ENCODE assay signal across 12 cellular contexts in genomic region chr1:174768949-174769348, GRCh38.
"Had no signal": no experiment of that assay in that cellular context is flagged by ENCODE, and none has a peak within 500 bp of the region (broad histone marks: within the 10 kb centered on the region; RNA-seq: fewer than 3 reads in every experiment).

No MANE protein-coding gene starts in this region.

- DNase-seq: activated CD4-positive, alpha-beta T cell treated with anti-CD3 and anti-CD28 coated beads for 4 hours; dorsolateral prefrontal cortex; glutamatergic neuron; immature natural killer cell; lower lobe of right lung; naive thymus-derived CD4-positive, alpha-beta T cell; stimulated activated CD4-positive, alpha-beta T cell treated with anti-CD3 and anti-CD28 coated beads, Interleukin-4, amount 100 ng/mL, for 4 hours; thyroid gland; uterus had no signal

- H3K79me2 ChIP-seq: parathyroid adenoma had no signal

- H3K9ac ChIP-seq: parathyroid adenoma had no signal

- H2AFZ ChIP-seq: parathyroid adenoma had no signal

- H3K36me3 ChIP-seq: esophagus muscularis mucosa, lower lobe of right lung, thyroid gland, uterus had no signal

- H3K27me3 ChIP-seq: dorsolateral prefrontal cortex, esophagus muscularis mucosa, thyroid gland, uterus had no signal

- H3K27me3 Mint-ChIP-seq: activated naive CD4-positive, alpha-beta T cell treated with anti-CD3 and anti-CD28 coated beads, Interleukin-2, amount 50 U/mL, for 24 hours; naive thymus-derived CD4-positive, alpha-beta T cell had no signal

- H3K9me3 ChIP-seq: esophagus muscularis mucosa, lower lobe of right lung, thyroid gland, uterus had no signal

- H3K4me1 ChIP-seq: esophagus muscularis mucosa, lower lobe of right lung, parathyroid adenoma, thyroid gland, uterus had no signal

- H3K9me3 Mint-ChIP-seq: activated naive CD4-positive, alpha-beta T cell treated with anti-CD3 and anti-CD28 coated beads, Interleukin-2, amount 50 U/mL, for 24 hours; immature natural killer cell; naive thymus-derived CD4-positive, alpha-beta T cell had no signal

- H3K4me3 ChIP-seq: dorsolateral prefrontal cortex, esophagus muscularis mucosa, lower lobe of right lung, thyroid gland, uterus had no signal

- H3K27ac ChIP-seq: dorsolateral prefrontal cortex, esophagus muscularis mucosa, lower lobe of right lung, parathyroid adenoma, thyroid gland, uterus had no signal

- H3K4me3 Mint-ChIP-seq: activated naive CD4-positive, alpha-beta T cell treated with anti-CD3 and anti-CD28 coated beads, Interleukin-2, amount 50 U/mL, for 24 hours; immature natural killer cell; naive thymus-derived CD4-positive, alpha-beta T cell had no signal

- H3K27ac Mint-ChIP-seq: activated naive CD4-positive, alpha-beta T cell treated with anti-CD3 and anti-CD28 coated beads, Interleukin-2, amount 50 U/mL, for 24 hours had no signal

- ATAC-seq: lower lobe of right lung; naive thymus-derived CD4-positive, alpha-beta T cell had no signal
